ENCODE assay signal across 9 cellular contexts in the genomic region with DNA sequence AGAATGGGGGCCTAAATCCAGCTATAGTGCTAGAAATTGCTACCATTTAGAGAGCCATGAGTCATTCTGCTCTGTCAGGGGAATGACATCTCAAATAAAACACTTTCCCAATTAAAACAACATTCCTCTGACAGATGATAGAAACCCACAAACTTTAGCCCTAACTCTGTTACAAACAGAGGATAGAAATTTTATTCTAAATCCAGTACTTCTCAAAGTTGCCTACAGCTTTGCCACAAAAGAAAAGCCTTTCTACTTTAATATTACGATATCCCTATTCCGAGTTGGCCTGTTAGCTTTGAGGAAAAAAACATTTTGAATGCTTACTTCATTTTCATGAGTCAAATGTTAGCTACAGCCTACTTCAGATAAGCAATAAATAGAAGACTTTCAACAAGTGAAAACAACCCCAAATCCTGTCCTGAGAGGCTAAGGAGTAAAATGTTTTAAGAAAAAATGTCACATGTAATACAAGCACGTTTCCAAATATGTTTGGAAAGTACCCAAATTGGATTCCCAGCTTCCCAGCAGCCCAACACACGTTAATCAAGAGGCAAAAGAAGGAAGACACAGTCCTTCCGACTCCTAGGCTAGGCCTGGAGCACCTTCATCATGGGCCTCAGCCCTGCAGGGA.
DNase-seq lines count a peak whose midpoint lies in the region; ATAC-seq, FAIRE-seq and TF ChIP-seq lines count a peak whose summit lies in the region.
"Had no signal": no experiment of that assay in that cellular context is flagged by ENCODE, and none has a peak within 500 bp of the region (broad histone marks: within the 10 kb centered on the region; RNA-seq: fewer than 3 reads in every experiment).

No MANE protein-coding gene starts in this region.

- 4 to 8% methylated on average over 5 of the region's 5 CpGs for WGBS in GM23248 (ENCODE audit: low coverage in 1 of 2, low lambda C conversion rate in 2 of 2, missing lambda C conversion rate in 2 of 2), 2 experiments
- WGBS in heart right ventricle, 2 donors = 54 to 63% methylated on average over 5 of the region's 5 CpGs

- H3K4me3 ChIP-seq in GM23248 (peak overlapping the region; percentile 44), astrocyte (ENCODE audit: insufficient read depth, low read depth, low read length) (peak overlapping the region; percentile 22), heart right ventricle (no peak overlapping the region), skeletal muscle satellite cell (ENCODE audit: low read length) (peak overlapping the region; percentile 10)

- no peaks in the 10 kb centered on the region for H3K9me3 ChIP-seq in GM23248 (ENCODE audit: low read depth)
- no peaks in the 10 kb centered on the region for H3K9me3 ChIP-seq in astrocyte (ENCODE audit: insufficient read depth, low read depth, low read length)
- H3K9me3 ChIP-seq in heart right ventricle = no peaks in the 10 kb centered on the region
- H3K9me3 ChIP-seq in skeletal muscle satellite cell (replicated peaks; ENCODE audit: low read length) = no peaks in the 10 kb centered on the region

- H3F3A ChIP-seq in GM23248 (ENCODE audit: insufficient read depth) = peaks cover 30% of the 10 kb centered on the region

- ATAC-seq in heart right ventricle (peak in 4 of 8 donors; percentile 36 to 61 (median 44)), HG02885 (IDR thresholded peaks at IDR 0.05; ENCODE audit: poor library complexity, unreplicated experiment) (no peak), GM18858 (IDR thresholded peaks at IDR 0.05; ENCODE audit: unreplicated experiment) (no peak)

- H3K27me3 Mint-ChIP-seq in astrocyte (ENCODE audit: low read depth, unreplicated experiment) = no peaks in the 10 kb centered on the region
- H3K27me3 Mint-ChIP-seq in activated T-helper 1 cell treated with anti-CD3 and anti-CD28 coated beads, Interleukin-12 subunit alpha, Interleukin-12 subunit beta, Interleukin-2, Interleukin-4 antibody, amounts not matched to agents 30 ng/mL and 10 ng/mL and 1 ng/mL, durations not matched to agents 14 hours and 24 hours and 36 hours (ENCODE audit: insufficient read depth) = no peaks in the 10 kb centered on the region

- H3K27me3 ChIP-seq in GM23248 (replicated peaks; ENCODE audit: insufficient read depth) = no peaks in the 10 kb centered on the region
- no peaks in the 10 kb centered on the region for H3K27me3 ChIP-seq in astrocyte (ENCODE audit: insufficient read depth, low read length)
- H3K27me3 ChIP-seq in heart right ventricle = no peaks in the 10 kb centered on the region
- no peaks in the 10 kb centered on the region for H3K27me3 ChIP-seq in skeletal muscle satellite cell (ENCODE audit: control insufficient read depth, insufficient read depth, low read length)

- H2AFZ ChIP-seq in GM23248 (peak overlapping the region; percentile 61), astrocyte (ENCODE audit: low read depth, low read length) (peak overlapping the region; percentile 24)

- TF ChIP-seq CTCF in astrocyte (IDR thresholded peaks at IDR 0.05; ENCODE audit: insufficient read depth, low read depth, low read length) (no peak), heart right ventricle (IDR thresholded peaks at IDR 0.05) (no peak)

- no peaks in the 10 kb centered on the region for H3K9me3 Mint-ChIP-seq in astrocyte (ENCODE audit: unreplicated experiment)
- H3K9me3 Mint-ChIP-seq in activated T-helper 1 cell treated with anti-CD3 and anti-CD28 coated beads, Interleukin-12 subunit alpha, Interleukin-12 subunit beta, Interleukin-2, Interleukin-4 antibody, amounts not matched to agents 30 ng/mL and 10 ng/mL and 1 ng/mL, durations not matched to agents 14 hours and 24 hours and 36 hours = no peaks in the 10 kb centered on the region

- FAIRE-seq in astrocyte (lab: Jason Lieb, UNC) = peak; percentile 66

- peak overlapping the region; percentile 89 for H3K27ac ChIP-seq in GM23248
- H3K27ac ChIP-seq in astrocyte (ENCODE audit: low read depth, low read length) = peak overlapping the region; percentile 96
- H3K27ac ChIP-seq in heart right ventricle = peak overlapping the region in 7 of 10 donors; percentile 8 to 70 (median 43)

- in situ Hi-C loops in GM23248 (cut with MboI) = no loop called here

- H4K20me1 ChIP-seq in GM23248 (ENCODE audit: insufficient read depth) (no peaks in the 10 kb centered on the region), astrocyte (ENCODE audit: insufficient read depth, low read length) (no peaks in the 10 kb centered on the region)

- intact Hi-C loops in heart right ventricle (cut with DNase I) = loop anchor here in 8 of 10 donors (5.0 to 10.0 kb wide), 4 partner anchors 315 to 325 kb away; no protein-coding TSS in a partner anchor
- intact Hi-C loops in activated T-helper 1 cell treated with anti-CD3 and anti-CD28 coated beads, Interleukin-12 subunit alpha, Interleukin-12 subunit beta, Interleukin-2, Interleukin-4 antibody, amounts not matched to agents 30 ng/mL and 10 ng/mL and 1 ng/mL, durations not matched to agents 14 hours and 24 hours and 36 hours (cut with micrococcal nuclease) = no loop called here

- H3K36me3 ChIP-seq in GM23248 (ENCODE audit: low read depth) (no peaks in the 10 kb centered on the region), astrocyte (ENCODE audit: insufficient read depth, low read length) (no peaks in the 10 kb centered on the region), heart right ventricle (peaks cover 0 to 64% (median 4%) of the 10 kb centered on the region in 9 donors), skeletal muscle satellite cell (ENCODE audit: insufficient read depth, low read length) (no peaks in the 10 kb centered on the region)

- H3K4me3 Mint-ChIP-seq in astrocyte (ENCODE audit: unreplicated experiment) = no peak overlapping the region
- no peak overlapping the region for H3K4me3 Mint-ChIP-seq in activated T-helper 1 cell treated with anti-CD3 and anti-CD28 coated beads, Interleukin-12 subunit alpha, Interleukin-12 subunit beta, Interleukin-2, Interleukin-4 antibody, amounts not matched to agents 30 ng/mL and 10 ng/mL and 1 ng/mL, durations not matched to agents 14 hours and 24 hours and 36 hours

- peak overlapping the region; percentile 92 for H3K27ac Mint-ChIP-seq in astrocyte (ENCODE audit: unreplicated experiment)
- no peak overlapping the region for H3K27ac Mint-ChIP-seq in activated T-helper 1 cell treated with anti-CD3 and anti-CD28 coated beads, Interleukin-12 subunit alpha, Interleukin-12 subunit beta, Interleukin-2, Interleukin-4 antibody, amounts not matched to agents 30 ng/mL and 10 ng/mL and 1 ng/mL, durations not matched to agents 14 hours and 24 hours and 36 hours

- peak; percentile 84 for DNase-seq in GM23248
- DNase-seq in astrocyte (ENCODE audit: low read depth) = peak; percentile 71
- no peak for DNase-seq in heart right ventricle
- DNase-seq in activated T-helper 1 cell treated with anti-CD3 and anti-CD28 coated beads, Interleukin-12 subunit alpha, Interleukin-12 subunit beta, Interleukin-2, Interleukin-4 antibody, amounts not matched to agents 30 ng/mL and 10 ng/mL and 1 ng/mL, durations not matched to agents 14 hours and 24 hours and 36 hours (ENCODE audit: low spot score) = no peak
- DNase-seq in activated effector memory CD4-positive, alpha-beta T cell treated with Interleukin-2 at 50 U/mL for 16 hours = no peak
- DNase-seq: T-helper 1 cell had no signal

- H3K79me2 ChIP-seq in GM23248 (ENCODE audit: insufficient read depth) = no peaks in the 10 kb centered on the region
- H3K79me2 ChIP-seq in astrocyte (ENCODE audit: insufficient read depth, low read length) = no peaks in the 10 kb centered on the region

- H3K36me3 Mint-ChIP-seq in astrocyte (ENCODE audit: low read depth, unreplicated experiment) = peaks cover 18% of the 10 kb centered on the region
- peaks cover 1% of the 10 kb centered on the region for H3K36me3 Mint-ChIP-seq in activated T-helper 1 cell treated with anti-CD3 and anti-CD28 coated beads, Interleukin-12 subunit alpha, Interleukin-12 subunit beta, Interleukin-2, Interleukin-4 antibody, amounts not matched to agents 30 ng/mL and 10 ng/mL and 1 ng/mL, durations not matched to agents 14 hours and 24 hours and 36 hours (ENCODE audit: low read depth)

- H3K4me2 ChIP-seq in GM23248 (ENCODE audit: unreplicated experiment) (peak overlapping the region; percentile 68), astrocyte (ENCODE audit: low read length) (peak overlapping the region; percentile 81), skeletal muscle satellite cell (ENCODE audit: low read length) (peak overlapping the region; percentile 64)

- peaks cover 25% of the 10 kb centered on the region for H3K4me1 Mint-ChIP-seq in astrocyte (ENCODE audit: low read depth, unreplicated experiment)
- H3K4me1 Mint-ChIP-seq in activated T-helper 1 cell treated with anti-CD3 and anti-CD28 coated beads, Interleukin-12 subunit alpha, Interleukin-12 subunit beta, Interleukin-2, Interleukin-4 antibody, amounts not matched to agents 30 ng/mL and 10 ng/mL and 1 ng/mL, durations not matched to agents 14 hours and 24 hours and 36 hours (ENCODE audit: low read depth) = no peaks in the 10 kb centered on the region

- H3K9ac ChIP-seq in GM23248 (peak overlapping the region; percentile 63), astrocyte (ENCODE audit: low read length) (peak overlapping the region; percentile 80), skeletal muscle satellite cell (ENCODE audit: low read depth, low read length) (peak overlapping the region; percentile 54)

- H3K9me2 ChIP-seq in GM23248 (ENCODE audit: insufficient read depth) = no peaks in the 10 kb centered on the region

- H3K4me1 ChIP-seq in GM23248 (ENCODE audit: insufficient read depth) = peaks cover 21% of the 10 kb centered on the region
- peaks cover 29% of the 10 kb centered on the region for H3K4me1 ChIP-seq in astrocyte (ENCODE audit: insufficient read depth, low read length)
- H3K4me1 ChIP-seq in heart right ventricle = peaks cover 0 to 10% (median 0%) of the 10 kb centered on the region in 9 donors
- H3K4me1 ChIP-seq in skeletal muscle satellite cell (ENCODE audit: control insufficient read depth, insufficient read depth, low read length) = peaks cover 23% of the 10 kb centered on the region

Comparison
In these comparisons a context has a peak if more than half of its experiments do, and no peak if none do; other contexts are left out.
1. DNase-seq: peak in GM23248 (single experiment) and astrocyte (single experiment); none in heart right ventricle (0 of 2), activated T-helper 1 cell treated with anti-CD3 and anti-CD28 coated beads, Interleukin-12 subunit alpha, Interleukin-12 subunit beta, Interleukin-2, Interleukin-4 antibody, amounts not matched to agents 30 ng/mL and 10 ng/mL and 1 ng/mL, durations not matched to agents 14 hours and 24 hours and 36 hours (single experiment) and activated effector memory CD4-positive, alpha-beta T cell treated with Interleukin-2 at 50 U/mL for 16 hours (single experiment).
2. H3K27ac ChIP-seq: peak in every context shown above with its lines; median percentile 96 in astrocyte; 89 in GM23248; 43 in heart right ventricle.
3. H3K4me3 ChIP-seq: peak in GM23248 (single experiment), astrocyte (single experiment) and skeletal muscle satellite cell (single experiment); none in heart right ventricle (0 of 10).
4. Peak in every context shown above with its lines, with median percentiles within 50 percentile points of each other: H3K4me2 ChIP-seq and H3K9ac ChIP-seq.